ENCODE assay signal across 26 cellular contexts in genomic region chr15:34851751-34852150, GRCh38. TPM values are rescaled to one million over a fixed set of nuclear protein-coding genes. Genes with fewer than 3 reads are reported as not detected.
"Had no signal": no experiment of that assay in that cellular context is flagged by ENCODE, and none has a peak within 500 bp of the region (broad histone marks: within the 10 kb centered on the region; RNA-seq: fewer than 3 reads in every experiment).

No MANE protein-coding gene starts in this region.

- H3K9me3 Mint-ChIP-seq: activated naive CD4-positive, alpha-beta T cell treated with anti-CD3 and anti-CD28 coated beads, Interleukin-2, amount 50 U/mL, for 72 hours; naive thymus-derived CD8-positive, alpha-beta T cell; T-cell; T-helper 2 cell treated with Interferon-gamma antibody and Interleukin-4, amounts not matched to agents 5 μg/mL and 100 μg/mL, for 36 hours had no signal

- H3K27me3 Mint-ChIP-seq: naive thymus-derived CD8-positive, alpha-beta T cell; T-cell had no signal

- H3K27ac Mint-ChIP-seq: activated naive CD4-positive, alpha-beta T cell treated with anti-CD3 and anti-CD28 coated beads, Interleukin-2, amount 50 U/mL, for 72 hours; activated T-cell treated with anti-CD3 and anti-CD28 coated beads, Interleukin-2, amount 50 U/mL, for 72 hours; T-cell; T-helper 2 cell treated with Interferon-gamma antibody and Interleukin-4, amounts not matched to agents 5 μg/mL and 100 μg/mL, for 36 hours had no signal

- H3K27ac ChIP-seq: breast epithelium, esophagus muscularis mucosa, parathyroid adenoma, tibial nerve had no signal

- H3K4me3 ChIP-seq: breast epithelium, esophagus muscularis mucosa, tibial nerve had no signal

- H3K4me3 Mint-ChIP-seq: activated T-cell treated with anti-CD3 and anti-CD28 coated beads, Interleukin-2, amount 50 U/mL, for 72 hours; naive thymus-derived CD8-positive, alpha-beta T cell; neural crest cell; T-cell; T-helper 2 cell treated with Interferon-gamma antibody and Interleukin-4, amounts not matched to agents 5 μg/mL and 100 μg/mL, for 36 hours had no signal

- H3K4me1 Mint-ChIP-seq: neural crest cell had no signal

- H3K79me2 ChIP-seq: parathyroid adenoma had no signal

- H3K27me3 ChIP-seq: breast epithelium, esophagus muscularis mucosa, tibial nerve had no signal

- DNase-seq: activated CD4-positive, alpha-beta T cell treated with anti-CD3 and anti-CD28 coated beads for 4 hours; activated CD4-positive, alpha-beta T cell treated with anti-CD3 and anti-CD28 coated beads, Interleukin-2, amount 50 U/mL, for 4 hours; activated naive CD4-positive, alpha-beta T cell; activated T-cell treated with anti-CD3 and anti-CD28 coated beads for 4 hours; activated T-cell treated with anti-CD3 and anti-CD28 coated beads, Interleukin-2, amount 50 U/mL, for 72 hours; central memory CD4-positive, alpha-beta T cell; dermis blood vessel endothelial cell; effector CD4-positive, alpha-beta T cell; glutamatergic neuron; hypothalamus; midbrain; naive thymus-derived CD8-positive, alpha-beta T cell; occipital lobe; right cardiac atrium; stimulated activated CD4-positive, alpha-beta T cell treated with anti-CD3 and anti-CD28 coated beads, Interleukin-15, amount 100 ng/mL, for 24 hours; stimulated activated CD4-positive, alpha-beta T cell treated with anti-CD3 and anti-CD28 coated beads, Interleukin-2, amount 100 ng/mL, for 24 hours; stimulated activated naive CD4-positive, alpha-beta T cell treated with Interleukin-2 at 50 U/mL for 16 hours; T-cell had no signal

- H3K9me3 ChIP-seq: breast epithelium, esophagus muscularis mucosa, tibial nerve had no signal

- H3K4me1 ChIP-seq: breast epithelium had no signal

- H3K36me3 ChIP-seq: breast epithelium had no signal

- ATAC-seq: activated naive CD4-positive, alpha-beta T cell treated with anti-CD3 and anti-CD28 coated beads, Interleukin-2, amount 50 U/mL, for 72 hours; activated T-cell treated with anti-CD3 and anti-CD28 coated beads, Interleukin-2, amount 50 U/mL, for 72 hours; naive thymus-derived CD8-positive, alpha-beta T cell; right cardiac atrium; T-cell had no signal

RNA-seq across cellular contexts. Expression of gene ACTC1, which starts 56.4 kb away (rescaled TPM):
- total RNA-seq: activated naive CD4-positive, alpha-beta T cell treated with anti-CD3 and anti-CD28 coated beads, Interleukin-2, amount 50 U/mL, for 72 hours; activated T-cell treated with anti-CD3 and anti-CD28 coated beads, Interleukin-2, amount 50 U/mL, for 72 hours; dermis blood vessel endothelial cell; naive thymus-derived CD8-positive, alpha-beta T cell; pulmonary artery endothelial cell; T-cell had no signal
